Comparison of ENCODE assay signal across 28 cellular contexts in genomic region chr4:185890196-185890595, GRCh38.
"Had no signal": no experiment of that assay in that cellular context is flagged by ENCODE, and none has a peak within 500 bp of the region (broad histone marks: within the 10 kb centered on the region; RNA-seq: fewer than 3 reads in every experiment).

No MANE protein-coding gene starts in this region.

- H3K27ac Mint-ChIP-seq: activated B cell treated with CpG ODN at 0.5 μM for 24 hours; activated CD4-positive, alpha-beta T cell treated with anti-CD3 and anti-CD28 coated beads, Interleukin-2, amount 10 ng/mL, durations not matched to agents 24 days and 14 days; activated CD8-positive, alpha-beta memory T cell treated with anti-CD3 and anti-CD28 coated beads, Interleukin-2, amount 10 ng/mL, durations not matched to agents 7 days and 5 days; activated naive CD4-positive, alpha-beta T cell treated with anti-CD3 and anti-CD28 coated beads, Interleukin-2, amount 50 U/mL, for 72 hours; activated naive CD8-positive, alpha-beta T cell treated with anti-CD3 and anti-CD28 coated beads, Interleukin-2, amount 50 U/mL, for 24 hours; brain; T-cell had no signal

- H3K4me1 Mint-ChIP-seq: activated CD4-positive, alpha-beta T cell treated with anti-CD3 and anti-CD28 coated beads, Interleukin-2, amount 10 ng/mL, durations not matched to agents 24 days and 14 days; activated CD8-positive, alpha-beta memory T cell treated with anti-CD3 and anti-CD28 coated beads, Interleukin-2, amount 10 ng/mL, durations not matched to agents 7 days and 5 days; activated naive CD8-positive, alpha-beta T cell treated with anti-CD3 and anti-CD28 coated beads, Interleukin-2, amount 50 U/mL, for 24 hours had no signal

- ATAC-seq: activated CD8-positive, alpha-beta memory T cell treated with anti-CD3 and anti-CD28 coated beads, Interleukin-2, amount 10 ng/mL, durations not matched to agents 7 days and 5 days; activated naive CD4-positive, alpha-beta T cell treated with anti-CD3 and anti-CD28 coated beads, Interleukin-2, amount 50 U/mL, for 72 hours; activated naive CD8-positive, alpha-beta T cell treated with anti-CD3 and anti-CD28 coated beads, Interleukin-2, amount 50 U/mL, for 24 hours; activated T-cell treated with anti-CD3 and anti-CD28 coated beads, Interleukin-2, amount 50 U/mL, for 4 hours; Panc1; Right ventricle myocardium inferior; T-cell had no signal

- H3K9me3 Mint-ChIP-seq: activated CD4-positive, alpha-beta T cell treated with anti-CD3 and anti-CD28 coated beads, Interleukin-2, amount 10 ng/mL, durations not matched to agents 24 days and 14 days; activated naive CD4-positive, alpha-beta T cell treated with anti-CD3 and anti-CD28 coated beads, Interleukin-2, amount 50 U/mL, for 72 hours had no signal

- H3K27ac ChIP-seq: ascending aorta, SK-N-MC had no signal

- H3K27me3 ChIP-seq: ascending aorta had no signal

- H3K36me3 Mint-ChIP-seq: activated CD8-positive, alpha-beta memory T cell treated with anti-CD3 and anti-CD28 coated beads, Interleukin-2, amount 10 ng/mL, durations not matched to agents 7 days and 5 days; activated naive CD4-positive, alpha-beta T cell treated with anti-CD3 and anti-CD28 coated beads, Interleukin-2, amount 50 U/mL, for 72 hours; T-cell had no signal

- H3K4me1 ChIP-seq: ascending aorta had no signal

- H3K4me3 Mint-ChIP-seq: activated B cell treated with CpG ODN at 0.5 μM for 24 hours; activated CD4-positive, alpha-beta T cell treated with anti-CD3 and anti-CD28 coated beads, Interleukin-2, amount 10 ng/mL, durations not matched to agents 24 days and 14 days; activated CD8-positive, alpha-beta memory T cell treated with anti-CD3 and anti-CD28 coated beads, Interleukin-2, amount 10 ng/mL, durations not matched to agents 7 days and 5 days; activated naive CD8-positive, alpha-beta T cell treated with anti-CD3 and anti-CD28 coated beads, Interleukin-2, amount 50 U/mL, for 24 hours; activated T-cell treated with anti-CD3 and anti-CD28 coated beads, Interleukin-2, amount 50 U/mL, for 4 hours; brain; T-cell had no signal

- H3K4me3 ChIP-seq: ascending aorta, SK-N-MC had no signal

- DNase-seq: activated B cell treated with CpG ODN at 0.5 μM for 24 hours; activated CD4-positive, alpha-beta T cell treated with anti-CD3 and anti-CD28 coated beads for 1 hour; activated CD4-positive, alpha-beta T cell treated with anti-CD3 and anti-CD28 coated beads, Interleukin-2, amount 10 ng/mL, durations not matched to agents 24 days and 14 days; activated CD4-positive, alpha-beta T cell treated with anti-CD3 and anti-CD28 coated beads, Interleukin-2, amount 50 U/mL, for 48 hours; activated CD8-positive, alpha-beta memory T cell treated with anti-CD3 and anti-CD28 coated beads, Interleukin-2, amount 10 ng/mL, durations not matched to agents 7 days and 5 days; activated effector memory CD4-positive, alpha-beta T cell treated with anti-CD3 and anti-CD28 coated beads, Interleukin-2, amount 50 U/mL, for 16 hours; activated naive CD4-positive, alpha-beta T cell treated with Interleukin-2 at 50 U/mL for 16 hours; activated naive CD8-positive, alpha-beta T cell treated with anti-CD3 and anti-CD28 coated beads, Interleukin-2, amount 50 U/mL, for 24 hours; activated T-cell treated with anti-CD3 and anti-CD28 coated beads, Interleukin-2, amount 50 U/mL, for 4 hours; amniotic stem cell; NCI-H1092 treated with DMSO at 0.1 percent for 48 hours; NCI-H1436; NCI-H1694 treated with DMSO at 0.1 percent for 48 hours; NCI-H2029 treated with DMSO at 0.1 percent for 48 hours; NCI-H510A treated with DMSO at 0.1 percent for 48 hours; NCI-H69; NK-92 treated with Interleukin-12 subunit alpha and Interleukin-12 subunit beta, amount 100 ng/mL, for 24 hours; OCI-M1; RPMI8226; T-cell; T-helper 2 cell; T1000 had no signal

- H3K36me3 ChIP-seq: ascending aorta had no signal
